Comparison of ENCODE assay signal across 1 cellular context in the genomic region with DNA sequence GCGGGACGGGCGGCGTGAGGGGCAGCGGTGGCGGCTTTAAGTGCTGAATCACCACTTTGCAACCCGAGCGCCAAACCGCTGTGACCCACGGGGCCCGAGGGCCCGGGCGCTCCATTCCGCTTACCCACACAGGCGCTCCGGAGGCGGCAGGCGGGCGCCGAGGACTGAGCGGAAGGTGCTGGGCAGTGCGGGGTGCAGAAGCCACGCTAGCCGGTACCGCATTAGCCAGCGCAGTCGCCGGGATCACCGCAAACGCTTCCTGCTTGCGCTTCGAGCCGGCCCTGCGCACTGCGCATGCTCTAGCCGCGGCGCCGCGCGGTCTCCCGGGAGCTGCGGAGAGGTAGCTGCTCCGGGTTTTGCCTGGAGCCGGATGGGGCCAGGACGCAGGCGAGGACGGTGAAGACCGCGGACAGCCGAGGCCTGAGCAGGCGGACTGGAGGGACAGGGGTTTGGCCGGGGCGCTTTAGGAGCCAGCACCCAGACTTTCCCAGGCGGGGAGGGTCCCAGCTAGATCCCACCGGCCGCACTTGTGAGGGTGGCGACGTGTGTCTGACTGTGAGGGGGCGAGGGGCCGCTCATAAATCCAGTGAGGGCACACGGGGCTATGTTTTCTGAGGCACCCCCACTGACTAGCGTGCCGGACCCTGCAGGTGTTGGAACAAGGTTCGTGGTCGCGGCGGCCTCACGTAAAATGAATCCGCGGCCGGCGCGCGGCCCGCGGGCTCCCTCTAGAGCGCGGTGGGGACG.
TF ChIP-seq lines count a peak whose summit lies in the region.

Gene IDE, minus strand, starts transcription at position 296 of the 747 bp plus-strand sequence. Its CDS starts 74 bp downstream, at position 222.

TF ChIP-seq in K562, 482 proteins besides CTCF, POLR2A, EP300 and RAD21 (continued from another document and continues in another):
- TF ChIP-seq, protein P1, sequence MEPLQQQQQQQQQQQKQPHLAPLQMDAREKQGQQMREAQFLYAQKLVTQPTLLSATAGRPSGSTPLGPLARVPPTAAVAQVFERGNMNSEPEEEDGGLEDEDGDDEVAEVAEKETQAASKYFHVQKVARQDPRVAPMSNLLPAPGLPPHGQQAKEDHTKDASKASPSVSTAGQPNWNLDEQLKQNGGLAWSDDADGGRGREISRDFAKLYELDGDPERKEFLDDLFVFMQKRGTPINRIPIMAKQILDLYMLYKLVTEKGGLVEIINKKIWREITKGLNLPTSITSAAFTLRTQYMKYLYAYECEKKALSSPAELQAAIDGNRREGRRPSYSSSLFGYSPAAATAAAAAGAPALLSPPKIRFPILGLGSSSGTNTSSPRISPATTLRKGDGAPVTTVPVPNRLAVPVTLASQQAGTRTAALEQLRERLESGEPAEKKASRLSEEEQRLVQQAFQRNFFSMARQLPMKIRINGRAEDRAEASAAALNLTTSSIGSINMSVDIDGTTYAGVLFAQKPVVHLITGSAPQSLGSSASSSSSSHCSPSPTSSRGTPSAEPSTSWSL (CRISPR knock-in tag; IDR thresholded peaks at IDR 0.05; ENCODE audit: borderline replicate concordance) = no peak
- TF ChIP-seq SRSF1 (IDR thresholded peaks at IDR 0.05; ENCODE audit: low read depth, low read length) = no peak
- TF ChIP-seq MNT (conservative IDR thresholded peaks at IDR 0.05) = peak; percentile 70 to 82; a peak in 3 of 4 replicates
- TF ChIP-seq NR4A1 (CRISPR knock-in tag; IDR thresholded peaks at IDR 0.05) = no peak
- TF ChIP-seq NR4A1 (tag; IDR thresholded peaks at IDR 0.05) = no peak
- no peak for TF ChIP-seq ZNF57 (CRISPR knock-in tag; IDR thresholded peaks at IDR 0.05)
- no peak for TF ChIP-seq TAL1 (IDR thresholded peaks at IDR 0.05)
- no peak for TF ChIP-seq KDM2B (CRISPR knock-in tag; IDR thresholded peaks at IDR 0.05)
- no peak for TF ChIP-seq SETDB1 (IDR thresholded peaks at IDR 0.05; ENCODE audit: low read length)
- TF ChIP-seq ZNF561 (CRISPR knock-in tag; conservative IDR thresholded peaks at IDR 0.05) = no peak
- TF ChIP-seq CC2D1A (IDR thresholded peaks at IDR 0.05) = no peak
- TF ChIP-seq ZNF174 (CRISPR knock-in tag; IDR thresholded peaks at IDR 0.05) = no peak
- no peak for TF ChIP-seq HNRNPK (IDR thresholded peaks at IDR 0.05; ENCODE audit: low read depth, low read length, poor library complexity, severe bottlenecking)
- TF ChIP-seq GATAD2A (IDR thresholded peaks at IDR 0.05) = no peak
- TF ChIP-seq CHD2 (IDR thresholded peaks at IDR 0.05; ENCODE audit: low read depth, low read length) = no peak
- no peak for TF ChIP-seq LARP7 (IDR thresholded peaks at IDR 0.05)
- no peak for TF ChIP-seq FUS (optimal IDR thresholded peaks at IDR 0.05; ENCODE audit: low read depth, low read length)
- TF ChIP-seq SIRT6 (IDR thresholded peaks at IDR 0.05; ENCODE audit: low read depth, low read length) = no peak
- TF ChIP-seq TBP (optimal IDR thresholded peaks at IDR 0.05; ENCODE audit: low read depth, low read length) = peak; percentile 33
- TF ChIP-seq MCM2 (IDR thresholded peaks at IDR 0.05; ENCODE audit: low read depth) = no peak
- TF ChIP-seq ZBTB9 (CRISPR knock-in tag; IDR thresholded peaks at IDR 0.05) = no peak
- peak; percentile 63 for TF ChIP-seq TAF1 (IDR thresholded peaks at IDR 0.05; ENCODE audit: control insufficient read depth, extremely low read depth, insufficient read depth, low read length, severe bottlenecking)
- no peak for TF ChIP-seq ZNF175 (CRISPR knock-in tag; IDR thresholded peaks at IDR 0.05; ENCODE audit: low read depth)
- TF ChIP-seq CBFA2T2 (conservative IDR thresholded peaks at IDR 0.05) = no peak
- TF ChIP-seq EWSR1 (IDR thresholded peaks at IDR 0.05; ENCODE audit: borderline replicate concordance, low read depth, partially characterized antibody) = no peak
- no peak for TF ChIP-seq RBM15 (IDR thresholded peaks at IDR 0.05; ENCODE audit: insufficient read depth, low read length)
- 0 out of 2 replicates have a peak, but pooled peaks have one; percentile 52 for TF ChIP-seq SMARCE1 (IDR thresholded peaks at IDR 0.05)
- TF ChIP-seq NCOA1 (IDR thresholded peaks at IDR 0.05; ENCODE audit: low read depth) = no peak
- no peak for TF ChIP-seq DNMT1 (IDR thresholded peaks at IDR 0.05)
- TF ChIP-seq STAT5B (CRISPR knock-in tag; IDR thresholded peaks at IDR 0.05) = no peak
- TF ChIP-seq, protein P2, sequence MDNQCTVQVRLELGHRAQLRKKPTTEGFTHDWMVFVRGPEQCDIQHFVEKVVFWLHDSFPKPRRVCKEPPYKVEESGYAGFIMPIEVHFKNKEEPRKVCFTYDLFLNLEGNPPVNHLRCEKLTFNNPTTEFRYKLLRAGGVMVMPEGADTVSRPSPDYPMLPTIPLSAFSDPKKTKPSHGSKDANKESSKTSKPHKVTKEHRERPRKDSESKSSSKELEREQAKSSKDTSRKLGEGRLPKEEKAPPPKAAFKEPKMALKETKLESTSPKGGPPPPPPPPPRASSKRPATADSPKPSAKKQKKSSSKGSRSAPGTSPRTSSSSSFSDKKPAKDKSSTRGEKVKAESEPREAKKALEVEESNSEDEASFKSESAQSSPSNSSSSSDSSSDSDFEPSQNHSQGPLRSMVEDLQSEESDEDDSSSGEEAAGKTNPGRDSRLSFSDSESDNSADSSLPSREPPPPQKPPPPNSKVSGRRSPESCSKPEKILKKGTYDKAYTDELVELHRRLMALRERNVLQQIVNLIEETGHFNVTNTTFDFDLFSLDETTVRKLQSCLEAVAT (IDR thresholded peaks at IDR 0.05) = 0 out of 4 replicates have a peak, but pooled peaks have one; percentile 10 to 47
- TF ChIP-seq YBX1 (IDR thresholded peaks at IDR 0.05) = no peak
- TF ChIP-seq ZBTB49 (CRISPR knock-in tag; IDR thresholded peaks at IDR 0.05; ENCODE audit: borderline replicate concordance) = no peak
- TF ChIP-seq ZBTB26 (CRISPR knock-in tag; IDR thresholded peaks at IDR 0.05) = no peak
- TF ChIP-seq MYBL2 (IDR thresholded peaks at IDR 0.05; ENCODE audit: low read depth) = no peak
- no peak for TF ChIP-seq MYBL2 (CRISPR knock-in tag; IDR thresholded peaks at IDR 0.05; ENCODE audit: borderline replicate concordance)
- TF ChIP-seq TAF7 (tag; IDR thresholded peaks at IDR 0.05) = no peak; the same call in 1 of the 2 replicates
- TF ChIP-seq ZNF76 (CRISPR knock-in tag; IDR thresholded peaks at IDR 0.05; ENCODE audit: borderline replicate concordance) = no peak
- TF ChIP-seq PREB (CRISPR knock-in tag; IDR thresholded peaks at IDR 0.05) = 0 out of 2 replicates have a peak, but pooled peaks have one; percentile 63
- TF ChIP-seq, protein P3, sequence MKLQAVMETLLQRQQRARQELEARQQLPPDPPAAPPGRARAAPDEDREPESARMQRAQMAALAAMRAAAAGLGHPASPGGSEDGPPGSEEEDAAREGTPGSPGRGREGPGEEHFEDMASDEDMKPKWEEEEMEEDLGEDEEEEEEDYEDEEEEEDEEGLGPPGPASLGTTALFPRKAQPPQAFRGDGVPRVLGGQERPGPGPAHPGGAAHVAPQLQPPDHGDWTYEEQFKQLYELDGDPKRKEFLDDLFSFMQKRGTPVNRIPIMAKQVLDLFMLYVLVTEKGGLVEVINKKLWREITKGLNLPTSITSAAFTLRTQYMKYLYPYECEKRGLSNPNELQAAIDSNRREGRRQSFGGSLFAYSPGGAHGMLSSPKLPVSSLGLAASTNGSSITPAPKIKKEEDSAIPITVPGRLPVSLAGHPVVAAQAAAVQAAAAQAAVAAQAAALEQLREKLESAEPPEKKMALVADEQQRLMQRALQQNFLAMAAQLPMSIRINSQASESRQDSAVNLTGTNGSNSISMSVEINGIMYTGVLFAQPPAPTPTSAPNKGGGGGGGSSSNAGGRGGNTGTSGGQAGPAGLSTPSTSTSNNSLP (IDR thresholded peaks at IDR 0.05; ENCODE audit: borderline replicate concordance, low read depth, low read length) = no peak
- TF ChIP-seq ZNF274 (IDR thresholded peaks at IDR 0.05; ENCODE audit: borderline replicate concordance, low read depth, low read length) = no peak
- TF ChIP-seq, protein P4, sequence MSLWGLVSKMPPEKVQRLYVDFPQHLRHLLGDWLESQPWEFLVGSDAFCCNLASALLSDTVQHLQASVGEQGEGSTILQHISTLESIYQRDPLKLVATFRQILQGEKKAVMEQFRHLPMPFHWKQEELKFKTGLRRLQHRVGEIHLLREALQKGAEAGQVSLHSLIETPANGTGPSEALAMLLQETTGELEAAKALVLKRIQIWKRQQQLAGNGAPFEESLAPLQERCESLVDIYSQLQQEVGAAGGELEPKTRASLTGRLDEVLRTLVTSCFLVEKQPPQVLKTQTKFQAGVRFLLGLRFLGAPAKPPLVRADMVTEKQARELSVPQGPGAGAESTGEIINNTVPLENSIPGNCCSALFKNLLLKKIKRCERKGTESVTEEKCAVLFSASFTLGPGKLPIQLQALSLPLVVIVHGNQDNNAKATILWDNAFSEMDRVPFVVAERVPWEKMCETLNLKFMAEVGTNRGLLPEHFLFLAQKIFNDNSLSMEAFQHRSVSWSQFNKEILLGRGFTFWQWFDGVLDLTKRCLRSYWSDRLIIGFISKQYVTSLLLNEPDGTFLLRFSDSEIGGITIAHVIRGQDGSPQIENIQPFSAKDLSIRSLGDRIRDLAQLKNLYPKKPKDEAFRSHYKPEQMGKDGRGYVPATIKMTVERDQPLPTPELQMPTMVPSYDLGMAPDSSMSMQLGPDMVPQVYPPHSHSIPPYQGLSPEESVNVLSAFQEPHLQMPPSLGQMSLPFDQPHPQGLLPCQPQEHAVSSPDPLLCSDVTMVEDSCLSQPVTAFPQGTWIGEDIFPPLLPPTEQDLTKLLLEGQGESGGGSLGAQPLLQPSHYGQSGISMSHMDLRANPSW (CRISPR knock-in tag; IDR thresholded peaks at IDR 0.05) = no peak; the same call in 1 of the 2 replicates
- TF ChIP-seq E2F5 (CRISPR knock-in tag; IDR thresholded peaks at IDR 0.05) = no peak
- peak; percentile 48; the same call in 1 of the 2 replicates for TF ChIP-seq POLR2AphosphoS5 (IDR thresholded peaks at IDR 0.05; ENCODE audit: control insufficient read depth, insufficient read depth, low read depth, low read length)
- no peak for TF ChIP-seq ZNF780A (CRISPR knock-in tag; IDR thresholded peaks at IDR 0.05)
- peak; percentile 89; the same call in 1 of the 2 replicates for TF ChIP-seq LCOR (CRISPR knock-in tag; IDR thresholded peaks at IDR 0.05)
- TF ChIP-seq DACH1 (IDR thresholded peaks at IDR 0.05; ENCODE audit: partially characterized antibody) = no peak
- TF ChIP-seq RBM34 (IDR thresholded peaks at IDR 0.05; ENCODE audit: borderline replicate concordance, insufficient read depth, low read length) = no peak
- no peak for TF ChIP-seq ZKSCAN8 (CRISPR knock-in tag; IDR thresholded peaks at IDR 0.05)
